ENCODE assay signal across 17 cellular contexts in genomic region chr1:89581859-89582258, GRCh38.
"Had no signal": no experiment of that assay in that cellular context is flagged by ENCODE, and none has a peak within 500 bp of the region (broad histone marks: within the 10 kb centered on the region; RNA-seq: fewer than 3 reads in every experiment).

No MANE protein-coding gene starts in this region.

- H3K27me3 Mint-ChIP-seq: activated B cell treated with CpG ODN at 0.5 μM for 24 hours; naive thymus-derived CD8-positive, alpha-beta T cell had no signal

- H3K27me3 ChIP-seq: breast epithelium, right atrium auricular region, upper lobe of left lung had no signal

- ATAC-seq: esophagus mucosa, left colon, mucosa of descending colon, Right ventricle myocardium inferior had no signal

- H3K4me3 Mint-ChIP-seq: activated B cell treated with CpG ODN at 0.5 μM for 24 hours; immature natural killer cell; naive thymus-derived CD8-positive, alpha-beta T cell had no signal

- H3K36me3 ChIP-seq: breast epithelium had no signal

- H3K4me3 ChIP-seq: breast epithelium, mucosa of descending colon, right atrium auricular region, SK-N-MC, skin epidermis, upper lobe of left lung had no signal

- H3K9me3 Mint-ChIP-seq: activated B cell treated with CpG ODN at 0.5 μM for 24 hours; immature natural killer cell; naive thymus-derived CD8-positive, alpha-beta T cell had no signal

- H3K4me1 Mint-ChIP-seq: immature natural killer cell had no signal

- H3K4me1 ChIP-seq: breast epithelium, right atrium auricular region, upper lobe of left lung had no signal

- H3K9me3 ChIP-seq: breast epithelium, mucosa of descending colon, right atrium auricular region, upper lobe of left lung had no signal

- H3K27ac Mint-ChIP-seq: activated B cell treated with CpG ODN at 0.5 μM for 24 hours had no signal

- H3K27ac ChIP-seq: breast epithelium, right atrium auricular region, SK-N-MC, skin epidermis, upper lobe of left lung had no signal

- DNase-seq: activated B cell treated with CpG ODN at 0.5 μM for 24 hours; activated T-cell treated with anti-CD3 and anti-CD28 coated beads for 4 hours; anterior cingulate cortex; glutamatergic neuron; immature natural killer cell; left colon; mucosa of descending colon; naive thymus-derived CD8-positive, alpha-beta T cell; nucleus accumbens; substantia nigra had no signal
